ENCODE assay signal across 1 cellular context in genomic region chr1:151198254-151199127, GRCh38.
TF ChIP-seq lines count a peak whose summit lies in the region.

TSS of gene PIP5K1A (plus strand) at chr1:151198552. CDS start at chr1:151198997, 445 bp downstream.

TF ChIP-seq in GM23338, 12 proteins besides CTCF, POLR2A, EP300 and RAD21:
- TF ChIP-seq POLR2AphosphoS5 (IDR thresholded peaks at IDR 0.05; ENCODE audit: low read depth) = peak; percentile 93
- TF ChIP-seq STAT1 (IDR thresholded peaks at IDR 0.05; ENCODE audit: unreplicated experiment) = no peak
- TF ChIP-seq ZNF462 (CRISPR knock-in tag; IDR thresholded peaks at IDR 0.05) = no peak
